ENCODE assay signal across 10 cellular contexts in genomic region chr10:113087082-113088029, GRCh38.
A peak's percentile ranks its signal among the peaks of the same experiment; 100 is the strongest.
DNase-seq lines count a peak whose midpoint lies in the region; ATAC-seq and TF ChIP-seq lines count a peak whose summit lies in the region.
"Had no signal": no experiment of that assay in that cellular context is flagged by ENCODE, and none has a peak within 500 bp of the region (broad histone marks: within the 10 kb centered on the region; RNA-seq: fewer than 3 reads in every experiment).

No MANE protein-coding gene starts in this region.

- BruUV-seq in mammary epithelial cell (replicated peaks; lab: Mats Ljungman, UMichigan): no TSS peak

- intact Hi-C loops in mammary epithelial cell (cut with micrococcal nuclease): loop anchor here (5.0 kb wide), 1 partner anchor 40 kb away; no protein-coding TSS in a partner anchor
- intact Hi-C loops in prostate gland (cut with DNase I): no loop called here

- H3K4me2 ChIP-seq in mammary epithelial cell (ENCODE audit: insufficient read depth, low read depth, low read length): peak overlapping the region; percentile 69

- CTCF ChIA-PET in mammary epithelial cell (lab: Charles Lee; ENCODE audit: low non-redundant PET): interaction anchor here (0.6 kb wide), 1 partner anchor 24 kb away, joined by 3 read pairs; no protein-coding TSS in a partner anchor
- CTCF ChIA-PET in activated naive CD4-positive, alpha-beta T cell treated with anti-CD3 and anti-CD28 coated beads, Interleukin-2, amount 10 ng/mL, durations not matched to agents 7 days and 5 days (lab: Charles Lee): interaction anchor here (0.6 kb wide), 1 partner anchor 20 kb away, joined by 3 read pairs; no protein-coding TSS in a partner anchor

- TF ChIP-seq POLR2A in prostate gland (IDR thresholded peaks at IDR 0.05): no peak

- H3K4me3 Mint-ChIP-seq in activated naive CD4-positive, alpha-beta T cell treated with anti-CD3 and anti-CD28 coated beads, Interleukin-2, amount 10 ng/mL, durations not matched to agents 7 days and 5 days: no peak overlapping the region

- H3K4me1 ChIP-seq in mammary epithelial cell (ENCODE audit: insufficient read depth, low read length) (peaks cover 14% of the 10 kb centered on the region), liver (ENCODE audit: control insufficient read depth in 4 of 4, insufficient read depth in 4 of 4, low read length in 3 of 4) (peaks cover 0 to 2% (median under 1%) of the 10 kb centered on the region in 4 donors), prostate gland (replicated peaks) (no peaks in the 10 kb centered on the region)

- H3K4me1 Mint-ChIP-seq in activated naive CD4-positive, alpha-beta T cell treated with anti-CD3 and anti-CD28 coated beads, Interleukin-2, amount 10 ng/mL, durations not matched to agents 7 days and 5 days: no peaks in the 10 kb centered on the region

- no peak for ATAC-seq in HG02981 (IDR thresholded peaks at IDR 0.05; ENCODE audit: unreplicated experiment)

- no peak overlapping the region for H3K9ac ChIP-seq in mammary epithelial cell (ENCODE audit: insufficient read depth, low read length)
- H3K9ac ChIP-seq in liver (ENCODE audit: low read depth in 1 of 2, low read length in 2 of 2): no peak overlapping the region

- 42% methylated on average over 10 of the region's 11 CpGs for WGBS in mammary epithelial cell (ENCODE audit: low coverage, missing lambda C conversion rate)
- 70% methylated on average over 11 of the region's 11 CpGs for WGBS in liver
- WGBS in prostate gland: 69% methylated on average over 11 of the region's 11 CpGs

- TF ChIP-seq RAD21 in liver (IDR thresholded peaks at IDR 0.05): peak; percentile 20 to 23

- in situ Hi-C loops in mammary epithelial cell (cut with MboI; ENCODE audit: low sequenced_read_pairs in 2 of 2): no loop called here

- H3K27ac ChIP-seq in mammary epithelial cell (ENCODE audit: insufficient read depth, low read depth, low read length) (peak overlapping the region; percentile 60), liver (ENCODE audit: low read depth in 1 of 2, low read length in 2 of 2) (peak overlapping the region; percentile 39 to 75), prostate gland (no peak overlapping the region)
- H3K27ac ChIP-seq: C4-2B, VCaP had no signal

- H3K27me3 ChIP-seq in mammary epithelial cell (ENCODE audit: insufficient read depth, low read length) (no peaks in the 10 kb centered on the region), liver (ENCODE audit: control insufficient read depth in 4 of 4, insufficient read depth in 4 of 4, low read length in 3 of 4) (no peaks in the 10 kb centered on the region), prostate gland (replicated peaks; ENCODE audit: insufficient read depth) (no peaks in the 10 kb centered on the region)

- no peaks in the 10 kb centered on the region for H4K20me1 ChIP-seq in mammary epithelial cell (ENCODE audit: insufficient read depth, low read length)

- no peak overlapping the region for H3K4me3 ChIP-seq in mammary epithelial cell (replicated peaks in 1 of 3; ENCODE audit: insufficient read depth in 1 of 3, low read depth in 2 of 3, low read length in 3 of 3)
- H3K4me3 ChIP-seq in liver (ENCODE audit: low read depth in 1 of 3, low read length in 3 of 3): no peak overlapping the region
- H3K4me3 ChIP-seq in prostate gland: no peak overlapping the region

- dilution Hi-C loops in mammary epithelial cell (cut with HindIII; ENCODE audit: low sequenced_read_pairs): no loop called here

- no peaks in the 10 kb centered on the region for H3K36me3 ChIP-seq in mammary epithelial cell (ENCODE audit: insufficient read depth, low read length)
- peaks cover 1 to 4% (median 3%) of the 10 kb centered on the region in 4 donors for H3K36me3 ChIP-seq in liver (ENCODE audit: control insufficient read depth in 4 of 4, insufficient read depth in 3 of 4, low read depth in 1 of 4, low read length in 3 of 4)
- no peaks in the 10 kb centered on the region for H3K36me3 ChIP-seq in prostate gland

- H3K36me3 Mint-ChIP-seq in activated naive CD4-positive, alpha-beta T cell treated with anti-CD3 and anti-CD28 coated beads, Interleukin-2, amount 10 ng/mL, durations not matched to agents 7 days and 5 days: no peaks in the 10 kb centered on the region

- DNase-seq in 8988T (peak; percentile 46), Kasumi-1 (lab: John Stamatoyannopoulos, UW) (peak; percentile 17 to 34), mammary epithelial cell (peak; percentile 97), middle frontal gyrus (ENCODE audit: extremely low spot score, low spot score) (no peak), prostate gland (ENCODE audit: low spot score) (no peak)
- DNase-seq in activated naive CD4-positive, alpha-beta T cell treated with anti-CD3 and anti-CD28 coated beads, Interleukin-2, amount 10 ng/mL, durations not matched to agents 7 days and 5 days: no peak

- TF ChIP-seq CTCF in mammary epithelial cell (conservative IDR thresholded peaks at IDR 0.05 in 1 of 2, IDR thresholded peaks at IDR 0.05 in 1 of 2; ENCODE audit: extremely low read depth in 1 of 2, insufficient read depth in 1 of 2, low read depth in 1 of 2, low read length in 2 of 2): no peak
- TF ChIP-seq CTCF in liver (IDR thresholded peaks at IDR 0.05; ENCODE audit: low read depth, low read length, missing input control): no peak
- no peak for TF ChIP-seq CTCF in prostate gland (IDR thresholded peaks at IDR 0.05)

- no peaks in the 10 kb centered on the region for H3K9me3 ChIP-seq in mammary epithelial cell (replicated peaks; ENCODE audit: insufficient read depth, low read length)
- no peaks in the 10 kb centered on the region for H3K9me3 ChIP-seq in liver (ENCODE audit: control insufficient read depth in 4 of 4, low read length in 3 of 4)
- no peaks in the 10 kb centered on the region for H3K9me3 ChIP-seq in prostate gland

- no peaks in the 10 kb centered on the region for H3K9me3 Mint-ChIP-seq in activated naive CD4-positive, alpha-beta T cell treated with anti-CD3 and anti-CD28 coated beads, Interleukin-2, amount 10 ng/mL, durations not matched to agents 7 days and 5 days

- H3K79me2 ChIP-seq in mammary epithelial cell (ENCODE audit: insufficient read depth, low read length): peaks cover 42% of the 10 kb centered on the region

- H2AFZ ChIP-seq in mammary epithelial cell (ENCODE audit: low read depth, low read length): no peak overlapping the region

- H3K27me3 Mint-ChIP-seq in activated naive CD4-positive, alpha-beta T cell treated with anti-CD3 and anti-CD28 coated beads, Interleukin-2, amount 10 ng/mL, durations not matched to agents 7 days and 5 days: peaks cover 16% of the 10 kb centered on the region

- no peak overlapping the region for H3K27ac Mint-ChIP-seq in activated naive CD4-positive, alpha-beta T cell treated with anti-CD3 and anti-CD28 coated beads, Interleukin-2, amount 10 ng/mL, durations not matched to agents 7 days and 5 days

TF ChIP-seq in liver, 16 proteins besides CTCF, POLR2A, EP300 and RAD21:
- TF ChIP-seq FOXA2 (IDR thresholded peaks at IDR 0.05): peak; percentile 79
- TF ChIP-seq NR2F2 (IDR thresholded peaks at IDR 0.05): peak; percentile 88
- TF ChIP-seq JUND (IDR thresholded peaks at IDR 0.05): peak; percentile 93 to 98
- no peak for TF ChIP-seq GABPA (IDR thresholded peaks at IDR 0.05 in 1 of 2, conservative IDR thresholded peaks at IDR 0.05 in 1 of 2)
- TF ChIP-seq ZBTB33 (IDR thresholded peaks at IDR 0.05): no peak
- peak; percentile 39 for TF ChIP-seq ATF3 (IDR thresholded peaks at IDR 0.05)
- TF ChIP-seq SP1 (IDR thresholded peaks at IDR 0.05): peak; percentile 28
- peak; percentile 37 for TF ChIP-seq FOXA1 (IDR thresholded peaks at IDR 0.05)
- no peak for TF ChIP-seq HNF4G (IDR thresholded peaks at IDR 0.05)
- TF ChIP-seq MAX (IDR thresholded peaks at IDR 0.05): peak; percentile 7
- TF ChIP-seq RXRA (IDR thresholded peaks at IDR 0.05): no peak
- peak in 1 of 2 donors; percentile 47 for TF ChIP-seq HNF4A (conservative IDR thresholded peaks at IDR 0.05)

Comparison
In these comparisons a context has a peak if more than half of its experiments do, and no peak if none do; other contexts are left out.
1. DNase-seq: peak in 8988T (single experiment), Kasumi-1 (2 of 2) and mammary epithelial cell (single experiment); none in middle frontal gyrus (single experiment), activated naive CD4-positive, alpha-beta T cell treated with anti-CD3 and anti-CD28 coated beads, Interleukin-2, amount 10 ng/mL, durations not matched to agents 7 days and 5 days (single experiment) and prostate gland (single experiment).
2. H3K27ac ChIP-seq: peak in mammary epithelial cell (single experiment) and liver (2 of 2); none in prostate gland (0 of 2).